8 cellular contexts compared by ENCODE assay signal in the genomic region with DNA sequence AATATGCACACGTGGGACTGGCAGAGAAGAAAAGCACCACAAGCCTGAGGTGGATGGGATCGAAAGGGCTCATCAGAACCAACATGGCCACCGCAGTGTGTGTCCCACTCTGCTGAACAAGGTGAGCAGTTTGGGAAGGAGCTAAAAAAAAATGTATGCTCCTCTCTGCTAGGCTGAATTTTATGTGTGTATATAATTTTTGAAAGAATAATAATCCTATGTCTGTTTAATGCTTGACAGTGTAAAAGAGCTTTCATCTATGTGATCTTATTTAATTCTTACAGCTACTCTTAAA. TPM values are rescaled to one million over a fixed set of nuclear protein-coding genes. Genes with fewer than 3 reads are reported as not detected.
A peak's percentile ranks its signal among the peaks of the same experiment; 100 is the strongest.
DNase-seq lines count a peak whose midpoint lies in the region; ATAC-seq and TF ChIP-seq lines count a peak whose summit lies in the region.

No MANE protein-coding gene starts in this region.

- H3K27ac ChIP-seq in GM23338 (ENCODE audit: low read depth) (peak overlapping the region; percentile 90), Peyer's patch (peak overlapping the region; percentile 95 to 98 (median 97)), brain microvascular endothelial cell (peak overlapping the region; percentile 90), mesodermal cell (ENCODE audit: low read depth, low read length, severe bottlenecking) (peak overlapping the region; percentile 44), thyroid gland (peak overlapping the region; percentile 89 to 98 (median 97))

- H3F3A ChIP-seq in GM23338 (replicated peaks; ENCODE audit: low read depth), result peaks cover 8% of the 10 kb centered on the region; the same call in 1 of the 2 replicates

- H3K9me3 ChIP-seq in Peyer's patch, result no peaks in the 10 kb centered on the region
- no peaks in the 10 kb centered on the region for H3K9me3 ChIP-seq in mesodermal cell (ENCODE audit: control insufficient read depth, low read length)
- H3K9me3 ChIP-seq in thyroid gland, result no peaks in the 10 kb centered on the region

- H3K27me3 ChIP-seq in GM23338 (ENCODE audit: insufficient read depth), result no peaks in the 10 kb centered on the region
- H3K27me3 ChIP-seq in Peyer's patch, result no peaks in the 10 kb centered on the region
- no peaks in the 10 kb centered on the region for H3K27me3 ChIP-seq in brain microvascular endothelial cell (replicated peaks)
- H3K27me3 ChIP-seq in thyroid gland, result no peaks in the 10 kb centered on the region

- H3K9me2 ChIP-seq in GM23338 (ENCODE audit: insufficient read depth), result 0 out of 2 replicates have a peak, but pooled peaks cover 6% of the 10 kb centered on the region

- H2AFZ ChIP-seq in GM23338, result no peak overlapping the region

- TF ChIP-seq CTCF in GM23338 (conservative IDR thresholded peaks at IDR 0.05; ENCODE audit: low read depth in 2 of 2), result no peak
- TF ChIP-seq CTCF in Peyer's patch (IDR thresholded peaks at IDR 0.05), result no peak
- TF ChIP-seq CTCF in brain microvascular endothelial cell (IDR thresholded peaks at IDR 0.05; ENCODE audit: low read depth, low read length, missing control alignments), result no peak
- TF ChIP-seq CTCF in thyroid gland (IDR thresholded peaks at IDR 0.05), result no peak

- H4K20me1 ChIP-seq in GM23338 (replicated peaks; ENCODE audit: insufficient read depth), result no peaks in the 10 kb centered on the region

- peak overlapping the region; percentile 61 for H3K4me3 ChIP-seq in GM23338
- peak overlapping the region; percentile 42 to 62 (median 52) for H3K4me3 ChIP-seq in Peyer's patch
- peak overlapping the region; percentile 66 for H3K4me3 ChIP-seq in brain microvascular endothelial cell (ENCODE audit: low read depth, low read length)
- peak overlapping the region; percentile 59 for H3K4me3 ChIP-seq in mesodermal cell (ENCODE audit: extremely low read depth, insufficient read depth, low read length, poor library complexity, severe bottlenecking)
- peak overlapping the region in 1 of 3 donors; percentile 32 for H3K4me3 ChIP-seq in thyroid gland (replicated peaks in 1 of 3)

- H3K4me1 ChIP-seq in GM23338 (ENCODE audit: insufficient read depth) (peaks cover 26% of the 10 kb centered on the region), Peyer's patch (peaks cover 0 to 29% (median 13%) of the 10 kb centered on the region in 4 donors), mesodermal cell (ENCODE audit: control insufficient read depth, insufficient read depth, low read length, poor library complexity, severe bottlenecking) (peaks cover 8% of the 10 kb centered on the region), thyroid gland (peaks cover 20 to 28% of the 10 kb centered on the region in 2 donors)

- no peak for DNase-seq in GM23338 (ENCODE audit: low spot score)
- DNase-seq in Peyer's patch, result peak in 2 of 3 donors; percentile 40 to 60
- DNase-seq in brain microvascular endothelial cell, result no peak
- DNase-seq in thyroid gland, result peak in 1 of 2 donors; percentile 26
- DNase-seq in T-helper 9 cell, result no peak

- no peaks in the 10 kb centered on the region for H3K79me2 ChIP-seq in GM23338 (replicated peaks; ENCODE audit: insufficient read depth)

- ATAC-seq in GM23338 (no peak), HG03520 (IDR thresholded peaks at IDR 0.05; ENCODE audit: unreplicated experiment) (no peak), HG02938 (IDR thresholded peaks at IDR 0.05; ENCODE audit: unreplicated experiment) (no peak)

- peaks cover 3% of the 10 kb centered on the region; the same call in 2 of the 3 replicates for H3K36me3 Mint-ChIP-seq in GM23338 (ENCODE audit: low read depth)

- peaks cover 33% of the 10 kb centered on the region for H3K4me1 Mint-ChIP-seq in GM23338

- H3K4me3 Mint-ChIP-seq in GM23338, result peak overlapping the region; percentile 89

- peak overlapping the region; percentile 81 for H3K4me2 ChIP-seq in GM23338

- intact Hi-C loops in thyroid gland (cut with DNase I), result no loop called here

- no peaks in the 10 kb centered on the region for H3K36me3 ChIP-seq in GM23338 (ENCODE audit: insufficient read depth)
- H3K36me3 ChIP-seq in Peyer's patch, result no peaks in the 10 kb centered on the region
- H3K36me3 ChIP-seq in brain microvascular endothelial cell (replicated peaks), result no peaks in the 10 kb centered on the region
- H3K36me3 ChIP-seq in mesodermal cell (ENCODE audit: control insufficient read depth, insufficient read depth, low read length), result no peaks in the 10 kb centered on the region
- H3K36me3 ChIP-seq in thyroid gland, result no peaks in the 10 kb centered on the region

- peak overlapping the region; percentile 95 for H3K27ac Mint-ChIP-seq in GM23338

- H3K9me3 Mint-ChIP-seq in GM23338, result peaks cover 5% of the 10 kb centered on the region

- peaks cover 23% of the 10 kb centered on the region for H3K27me3 Mint-ChIP-seq in GM23338 (ENCODE audit: insufficient read depth, low read depth, poor library complexity)

- 73 to 74% methylated on average over 3 of the region's 3 CpGs for WGBS in mesodermal cell (ENCODE audit: insufficient coverage in 2 of 2), 2 experiments
- 16 to 25% methylated on average over 3 of the region's 3 CpGs for WGBS in thyroid gland, 2 donors

- in situ Hi-C loops in brain microvascular endothelial cell (cut with HindIII; ENCODE audit: low pct_ligation_motif_present, low sequenced_read_pairs), result no loop called here

- no peak for TF ChIP-seq POLR2A in Peyer's patch (IDR thresholded peaks at IDR 0.05)
- TF ChIP-seq POLR2A in thyroid gland (IDR thresholded peaks at IDR 0.05), result no peak

TF ChIP-seq in GM23338, 12 proteins besides CTCF, POLR2A, EP300 and RAD21 (continues in another document):
- TF ChIP-seq NANOG (IDR thresholded peaks at IDR 0.05; ENCODE audit: borderline replicate concordance) (no peak), JUNB (IDR thresholded peaks at IDR 0.05; ENCODE audit: unreplicated experiment) (no peak), EZH2phosphoT487 (IDR thresholded peaks at IDR 0.05; ENCODE audit: unreplicated experiment) (no peak), EZH2 (IDR thresholded peaks at IDR 0.05; ENCODE audit: low read depth, unreplicated experiment) (no peak), ZNF114 (CRISPR knock-in tag; IDR thresholded peaks at IDR 0.05) (no peak)
- TF ChIP-seq, protein P1, sequence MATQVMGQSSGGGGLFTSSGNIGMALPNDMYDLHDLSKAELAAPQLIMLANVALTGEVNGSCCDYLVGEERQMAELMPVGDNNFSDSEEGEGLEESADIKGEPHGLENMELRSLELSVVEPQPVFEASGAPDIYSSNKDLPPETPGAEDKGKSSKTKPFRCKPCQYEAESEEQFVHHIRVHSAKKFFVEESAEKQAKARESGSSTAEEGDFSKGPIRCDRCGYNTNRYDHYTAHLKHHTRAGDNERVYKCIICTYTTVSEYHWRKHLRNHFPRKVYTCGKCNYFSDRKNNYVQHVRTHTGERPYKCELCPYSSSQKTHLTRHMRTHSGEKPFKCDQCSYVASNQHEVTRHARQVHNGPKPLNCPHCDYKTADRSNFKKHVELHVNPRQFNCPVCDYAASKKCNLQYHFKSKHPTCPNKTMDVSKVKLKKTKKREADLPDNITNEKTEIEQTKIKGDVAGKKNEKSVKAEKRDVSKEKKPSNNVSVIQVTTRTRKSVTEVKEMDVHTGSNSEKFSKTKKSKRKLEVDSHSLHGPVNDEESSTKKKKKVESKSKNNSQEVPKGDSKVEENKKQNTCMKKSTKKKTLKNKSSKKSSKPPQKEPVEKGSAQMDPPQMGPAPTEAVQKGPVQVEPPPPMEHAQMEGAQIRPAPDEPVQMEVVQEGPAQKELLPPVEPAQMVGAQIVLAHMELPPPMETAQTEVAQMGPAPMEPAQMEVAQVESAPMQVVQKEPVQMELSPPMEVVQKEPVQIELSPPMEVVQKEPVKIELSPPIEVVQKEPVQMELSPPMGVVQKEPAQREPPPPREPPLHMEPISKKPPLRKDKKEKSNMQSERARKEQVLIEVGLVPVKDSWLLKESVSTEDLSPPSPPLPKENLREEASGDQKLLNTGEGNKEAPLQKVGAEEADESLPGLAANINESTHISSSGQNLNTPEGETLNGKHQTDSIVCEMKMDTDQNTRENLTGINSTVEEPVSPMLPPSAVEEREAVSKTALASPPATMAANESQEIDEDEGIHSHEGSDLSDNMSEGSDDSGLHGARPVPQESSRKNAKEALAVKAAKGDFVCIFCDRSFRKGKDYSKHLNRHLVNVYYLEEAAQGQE (IDR thresholded peaks at IDR 0.05; ENCODE audit: unreplicated experiment), result no peak
- TF ChIP-seq, protein P2, sequence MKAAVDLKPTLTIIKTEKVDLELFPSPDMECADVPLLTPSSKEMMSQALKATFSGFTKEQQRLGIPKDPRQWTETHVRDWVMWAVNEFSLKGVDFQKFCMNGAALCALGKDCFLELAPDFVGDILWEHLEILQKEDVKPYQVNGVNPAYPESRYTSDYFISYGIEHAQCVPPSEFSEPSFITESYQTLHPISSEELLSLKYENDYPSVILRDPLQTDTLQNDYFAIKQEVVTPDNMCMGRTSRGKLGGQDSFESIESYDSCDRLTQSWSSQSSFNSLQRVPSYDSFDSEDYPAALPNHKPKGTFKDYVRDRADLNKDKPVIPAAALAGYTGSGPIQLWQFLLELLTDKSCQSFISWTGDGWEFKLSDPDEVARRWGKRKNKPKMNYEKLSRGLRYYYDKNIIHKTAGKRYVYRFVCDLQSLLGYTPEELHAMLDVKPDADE (IDR thresholded peaks at IDR 0.05), result no peak

RNA-seq across cellular contexts. Expression of a gene that starts 14.2 kb away (rescaled TPM):
- 23.9 and 26.8 TPM in 2 replicates for total RNA-seq in GM23338 (2014; rRNA removed; shearing (Covaris generic))
- polyA plus RNA-seq in GM23338 (2016; fragmentation: Nextera tagmentation; extraction: Ambion mirVana), result 5.4 and 5.7 TPM in 2 replicates
- total RNA-seq in Peyer's patch (10 to 100 TPM; 26.9 to 46.4 (median 36.1) TPM), thyroid gland (10 to 100 TPM; 15.6 to 21.3 (median 19.9) TPM)
- 9.4 TPM for polyA plus RNA-seq in mesodermal cell (2013, experiment 1 of 2)
- 8.9 TPM for polyA plus RNA-seq in mesodermal cell (2013, experiment 2 of 2)

RNA-seq across cellular contexts. Expression of a gene that starts 29.6 kb away (rescaled TPM):
- total RNA-seq in GM23338 (2014; rRNA removed; shearing (Covaris generic)), result 0.08 TPM in 1 of 2 replicates, not detected in the other
- polyA plus RNA-seq in GM23338 (2016; fragmentation: Nextera tagmentation; extraction: Ambion mirVana), result 0.15 and 0.26 TPM in 2 replicates
- not detected for total RNA-seq in Peyer's patch
- 0.11 TPM for polyA plus RNA-seq in mesodermal cell (2013, experiment 1 of 2)
- not detected for polyA plus RNA-seq in mesodermal cell (2013, experiment 2 of 2)
- total RNA-seq in thyroid gland, result not detected

Comparison
In these comparisons a context has a peak if more than half of its experiments do, and no peak if none do; other contexts are left out.
1. DNase-seq: peak in Peyer's patch (2 of 3); none in GM23338 (single experiment), brain microvascular endothelial cell (single experiment) and T-helper 9 cell (single experiment).
2. H3K27ac ChIP-seq: peak in every context shown above with its lines; median percentile 97 in Peyer's patch; 97 in thyroid gland; 90 in GM23338; 90 in brain microvascular endothelial cell; 44 in mesodermal cell.